Comparison of ENCODE assay signal across 1 cellular context in genomic region chr2:152718047-152718908, GRCh38.
TF ChIP-seq lines count a peak whose summit lies in the region.

Gene ARL6IP6, plus strand, starts transcription at chr2:152718620. Its CDS starts 5 bp downstream, at chr2:152718625.

TF ChIP-seq in K562, 482 proteins besides CTCF, POLR2A, EP300 and RAD21 (continued from another document and continues in another):
- TF ChIP-seq ELF2 (CRISPR knock-in tag; IDR thresholded peaks at IDR 0.05) (no peak; the same call in 1 of the 2 replicates), VEZF1 (CRISPR knock-in tag; IDR thresholded peaks at IDR 0.05) (peak; percentile 22), HMGN3 (IDR thresholded peaks at IDR 0.05; ENCODE audit: borderline replicate concordance, extremely low read depth, insufficient read length, low read depth, low read length) (peak; percentile 84), HMBOX1 (IDR thresholded peaks at IDR 0.05) (no peak), ZNF23 (CRISPR knock-in tag; IDR thresholded peaks at IDR 0.05) (no peak), NR2C1 (IDR thresholded peaks at IDR 0.05) (peak; percentile 90), NR2C1 (tag; IDR thresholded peaks at IDR 0.05) (peak; percentile 93), NEUROD1 (IDR thresholded peaks at IDR 0.05; ENCODE audit: borderline replicate concordance, low read depth, low read length, partially characterized antibody) (peak; percentile 93), ZBTB12 (CRISPR knock-in tag; IDR thresholded peaks at IDR 0.05) (peak; percentile 73), HDAC6 (IDR thresholded peaks at IDR 0.05; ENCODE audit: low read depth, low read length) (no peak), ZNF639 (CRISPR knock-in tag; conservative IDR thresholded peaks at IDR 0.05 in 1 of 2, IDR thresholded peaks at IDR 0.05 in 1 of 2) (peak in 1 of 2 experiments; percentile 93; a peak in 2 of 4 replicates), CBFA2T2 (conservative IDR thresholded peaks at IDR 0.05) (no peak), ELK3 (CRISPR knock-in tag; IDR thresholded peaks at IDR 0.05) (no peak), ASH1L (IDR thresholded peaks at IDR 0.05; ENCODE audit: borderline replicate concordance, low read depth, partially characterized antibody) (peak; percentile 88), ZNF274 (IDR thresholded peaks at IDR 0.05; ENCODE audit: borderline replicate concordance, low read depth, low read length) (no peak), SMAD3 (CRISPR knock-in tag; conservative IDR thresholded peaks at IDR 0.05) (peak; percentile 67; the same call in 1 of the 2 replicates), ZEB2 (IDR thresholded peaks at IDR 0.05) (peak; percentile 64), ZHX1 (conservative IDR thresholded peaks at IDR 0.05; ENCODE audit: low read length) (0 out of 2 replicates have a peak, but pooled peaks have one; percentile 19), POLR2G (IDR thresholded peaks at IDR 0.05; ENCODE audit: low read depth, low read length) (peak; percentile 99), KLF6 (CRISPR knock-in tag; IDR thresholded peaks at IDR 0.05; ENCODE audit: borderline replicate concordance) (peak; percentile 6; the same call in 1 of the 2 replicates), NFXL1 (CRISPR knock-in tag; IDR thresholded peaks at IDR 0.05) (no peak), NCOR1 (IDR thresholded peaks at IDR 0.05) (peak; percentile 50; the same call in 1 of the 2 replicates), ETS2 (tag; IDR thresholded peaks at IDR 0.05; ENCODE audit: borderline replicate concordance, poor library complexity, severe bottlenecking) (no peak), HEY1 (CRISPR knock-in tag; IDR thresholded peaks at IDR 0.05; ENCODE audit: borderline replicate concordance) (no peak), PHF8 (IDR thresholded peaks at IDR 0.05; ENCODE audit: borderline replicate concordance, low read length) (peak; percentile 91), ADNP (tag; IDR thresholded peaks at IDR 0.05) (no peak), THRAP3 (IDR thresholded peaks at IDR 0.05; ENCODE audit: borderline replicate concordance) (peak; percentile 83; the same call in 1 of the 2 replicates), FOXK2 (conservative IDR thresholded peaks at IDR 0.05 in 1 of 2, IDR thresholded peaks at IDR 0.05 in 1 of 2; ENCODE audit: low read depth in 2 of 2) (peak; percentile 75 to 100), E2F6 (IDR thresholded peaks at IDR 0.05; ENCODE audit: borderline replicate concordance in 1 of 2, extremely low read depth in 1 of 2, insufficient read depth in 1 of 2, insufficient read length in 1 of 2, low read depth in 1 of 2, low read length in 1 of 2, poor library complexity in 1 of 2, severe bottlenecking in 1 of 2) (peak; percentile 49), MYBL2 (IDR thresholded peaks at IDR 0.05; ENCODE audit: low read depth) (no peak; the same call in 1 of the 2 replicates), MYBL2 (CRISPR knock-in tag; IDR thresholded peaks at IDR 0.05; ENCODE audit: borderline replicate concordance) (no peak), CBX3 (IDR thresholded peaks at IDR 0.05; ENCODE audit: borderline replicate concordance in 1 of 2, low read length in 2 of 2) (peak in 1 of 2 experiments; percentile 32; a peak in 2 of 3 replicates), HSF4 (CRISPR knock-in tag; IDR thresholded peaks at IDR 0.05; ENCODE audit: borderline replicate concordance) (no peak), HIVEP1 (CRISPR knock-in tag; IDR thresholded peaks at IDR 0.05) (no peak), ARHGAP35 (IDR thresholded peaks at IDR 0.05; ENCODE audit: partially characterized antibody) (no peak), GABPA (tag; conservative IDR thresholded peaks at IDR 0.05; ENCODE audit: low read depth) (peak; percentile 12; the same call in 1 of the 2 replicates), ZNF175 (CRISPR knock-in tag; IDR thresholded peaks at IDR 0.05; ENCODE audit: low read depth) (no peak), RUNX1 (IDR thresholded peaks at IDR 0.05; ENCODE audit: low read depth) (no peak), SMAD4 (CRISPR knock-in tag; conservative IDR thresholded peaks at IDR 0.05) (peak; percentile 65; the same call in 1 of the 2 replicates), HINFP (tag; conservative IDR thresholded peaks at IDR 0.05; ENCODE audit: low read depth) (no peak), DNMT1 (IDR thresholded peaks at IDR 0.05) (0 out of 2 replicates have a peak, but pooled peaks have one; percentile 0), BRF1 (IDR thresholded peaks at IDR 0.05; ENCODE audit: borderline replicate concordance, extremely low read depth, insufficient read length) (no peak), CBX5 (IDR thresholded peaks at IDR 0.05; ENCODE audit: borderline replicate concordance, low read depth) (no peak), ZNF408 (CRISPR knock-in tag; IDR thresholded peaks at IDR 0.05; ENCODE audit: low read depth) (no peak), ZNF3 (CRISPR knock-in tag; IDR thresholded peaks at IDR 0.05) (no peak), POU5F1 (IDR thresholded peaks at IDR 0.05; ENCODE audit: borderline replicate concordance, low read depth, low read length, partially characterized antibody) (no peak), SMARCB1 (IDR thresholded peaks at IDR 0.05; ENCODE audit: insufficient read length, low read depth) (no peak), CREBBP (IDR thresholded peaks at IDR 0.05; ENCODE audit: low read depth, low read length) (no peak), PPARD (CRISPR knock-in tag; IDR thresholded peaks at IDR 0.05) (no peak), TARDBP (IDR thresholded peaks at IDR 0.05) (0 out of 2 replicates have a peak, but pooled peaks have one; percentile 50), ZNF57 (CRISPR knock-in tag; IDR thresholded peaks at IDR 0.05) (no peak), ZNF511 (CRISPR knock-in tag; IDR thresholded peaks at IDR 0.05) (peak; percentile 80), NFATC3 (IDR thresholded peaks at IDR 0.05) (no peak), EP400 (IDR thresholded peaks at IDR 0.05) (peak; percentile 91), PREB (CRISPR knock-in tag; IDR thresholded peaks at IDR 0.05) (no peak), ZNF696 (CRISPR knock-in tag; conservative IDR thresholded peaks at IDR 0.05) (no peak)
